2 cellular contexts compared by ENCODE assay signal in genomic region chr16:85497622-85498314, GRCh38.
TF ChIP-seq lines count a peak whose summit lies in the region.

No MANE protein-coding gene starts in this region.

TF ChIP-seq in H1, 55 proteins besides CTCF, POLR2A, EP300 and RAD21 (continues in another document):
- TF ChIP-seq SP1 (IDR thresholded peaks at IDR 0.05; ENCODE audit: low read depth, low read length) = no peak
- no peak for TF ChIP-seq ATF3 (IDR thresholded peaks at IDR 0.05; ENCODE audit: insufficient read depth, low read depth, low read length)
- no peak for TF ChIP-seq RXRA (IDR thresholded peaks at IDR 0.05; ENCODE audit: insufficient read depth, low read depth, low read length)
- no peak for TF ChIP-seq GABPA (IDR thresholded peaks at IDR 0.05; ENCODE audit: borderline replicate concordance, insufficient read depth, low read length)
- no peak for TF ChIP-seq MAFK (IDR thresholded peaks at IDR 0.05; ENCODE audit: low read depth, low read length)
- TF ChIP-seq CBX5 (IDR thresholded peaks at IDR 0.05; ENCODE audit: low read depth, low read length) = no peak
- TF ChIP-seq POU5F1 (IDR thresholded peaks at IDR 0.05; ENCODE audit: low read depth, low read length) = no peak
- no peak for TF ChIP-seq KDM5A (IDR thresholded peaks at IDR 0.05; ENCODE audit: low read length)
- no peak for TF ChIP-seq BRCA1 (IDR thresholded peaks at IDR 0.05; ENCODE audit: low read depth, low read length)
- no peak for TF ChIP-seq RNF2 (IDR thresholded peaks at IDR 0.05; ENCODE audit: borderline replicate concordance, low read depth, low read length, missing control alignments, poor library complexity, severe bottlenecking)
- TF ChIP-seq ZNF274 (IDR thresholded peaks at IDR 0.05; ENCODE audit: borderline replicate concordance, extremely low read depth, low read length) = no peak
- TF ChIP-seq SIX5 (IDR thresholded peaks at IDR 0.05; ENCODE audit: low read depth, low read length) = no peak
- TF ChIP-seq RBBP5 (IDR thresholded peaks at IDR 0.05; ENCODE audit: borderline replicate concordance, low read depth, low read length) = no peak
- no peak for TF ChIP-seq BCL11A (IDR thresholded peaks at IDR 0.05; ENCODE audit: low read depth in 2 of 2, low read length in 2 of 2)
- TF ChIP-seq GTF2F1 (IDR thresholded peaks at IDR 0.05; ENCODE audit: borderline replicate concordance, low read depth, low read length) = no peak
- no peak for TF ChIP-seq TBP (IDR thresholded peaks at IDR 0.05; ENCODE audit: low read depth, low read length)
- TF ChIP-seq SIN3A (conservative IDR thresholded peaks at IDR 0.05 in 1 of 2, IDR thresholded peaks at IDR 0.05 in 1 of 2; ENCODE audit: low read depth in 1 of 2, low read length in 2 of 2) = no peak
- no peak for TF ChIP-seq CHD7 (IDR thresholded peaks at IDR 0.05; ENCODE audit: insufficient replicate concordance, low read length)

TF ChIP-seq in WTC11, 78 proteins besides CTCF, POLR2A, EP300 and RAD21:
- TF ChIP-seq USF1 (CRISPR knock-in tag; IDR thresholded peaks at IDR 0.05) (no peak), STAT6 (CRISPR knock-in tag; conservative IDR thresholded peaks at IDR 0.05; ENCODE audit: low read depth) (no peak), NFATC4 (CRISPR knock-in tag; IDR thresholded peaks at IDR 0.05) (no peak), HMGA2 (CRISPR knock-in tag; IDR thresholded peaks at IDR 0.05) (no peak), ZSCAN18 (CRISPR knock-in tag; IDR thresholded peaks at IDR 0.05) (no peak), GRHL2 (CRISPR knock-in tag; IDR thresholded peaks at IDR 0.05; ENCODE audit: insufficient replicate concordance, severe bottlenecking) (no peak), GABPB1 (CRISPR knock-in tag; IDR thresholded peaks at IDR 0.05) (no peak), SP1 (CRISPR knock-in tag; conservative IDR thresholded peaks at IDR 0.05) (no peak), NR3C1 (CRISPR knock-in tag; conservative IDR thresholded peaks at IDR 0.05; ENCODE audit: low read depth) (no peak), ZNF263 (CRISPR knock-in tag; IDR thresholded peaks at IDR 0.05; ENCODE audit: low read depth) (no peak), AFF4 (CRISPR knock-in tag; IDR thresholded peaks at IDR 0.05; ENCODE audit: borderline replicate concordance) (no peak), ZNF121 (CRISPR knock-in tag; IDR thresholded peaks at IDR 0.05) (no peak), CREM (CRISPR knock-in tag; IDR thresholded peaks at IDR 0.05) (no peak), ESRRA (CRISPR knock-in tag; IDR thresholded peaks at IDR 0.05; ENCODE audit: borderline replicate concordance) (no peak), ZBTB21 (CRISPR knock-in tag; IDR thresholded peaks at IDR 0.05; ENCODE audit: borderline replicate concordance) (no peak), NFYB (CRISPR knock-in tag; conservative IDR thresholded peaks at IDR 0.05; ENCODE audit: low read depth) (no peak), ATF1 (CRISPR knock-in tag; IDR thresholded peaks at IDR 0.05) (no peak), MLX (CRISPR knock-in tag; IDR thresholded peaks at IDR 0.05) (no peak), FOXP4 (CRISPR knock-in tag; IDR thresholded peaks at IDR 0.05) (no peak)
